ENCODE assay signal across 8 cellular contexts in the genomic region with DNA sequence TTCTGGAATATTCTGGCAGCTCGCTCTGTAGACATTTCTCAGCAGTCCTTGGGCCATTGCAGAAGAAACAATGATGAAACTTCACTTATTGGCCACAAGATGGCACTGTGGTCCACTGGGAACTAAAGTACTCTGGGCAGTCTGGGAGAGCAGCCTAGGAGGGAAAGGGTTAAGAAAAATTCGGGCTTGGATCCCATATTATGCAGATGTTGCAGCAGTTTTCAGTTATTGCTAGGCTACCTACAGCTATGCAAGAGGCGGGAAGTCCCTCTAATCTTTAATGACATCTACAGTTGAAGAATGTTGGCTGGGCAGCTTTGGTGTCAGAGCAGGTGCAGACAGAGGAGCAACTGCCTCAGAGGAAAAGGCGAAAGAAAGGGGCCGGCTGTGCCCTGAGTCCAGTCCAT.
DNase-seq lines count a peak whose midpoint lies in the region; ATAC-seq and TF ChIP-seq lines count a peak whose summit lies in the region.

No MANE protein-coding gene starts in this region.

- peaks cover 7% of the 10 kb centered on the region for H3K4me1 ChIP-seq in psoas muscle

- in situ Hi-C loops in GM13976 (cut with MboI; ENCODE audit: low sequenced_read_pairs, unreplicated experiment) = no loop called here

- DNase-seq in BJ (ENCODE audit: low read depth) (peak; percentile 41), GM13976 (ENCODE audit: low spot score) (peak; percentile 50), MV-4-11 (lab: John Stamatoyannopoulos, UW) (peak; percentile 75), WERI-Rb-1 (peak; percentile 36), glomerular endothelial cell (ENCODE audit: extremely low read depth, low read depth, low spot score) (peak; percentile 42), psoas muscle (no peak), NCI-H226 (no peak)

- H3K4me3 ChIP-seq in BJ (ENCODE audit: low read depth, low read length) (no peak overlapping the region), WERI-Rb-1 (ENCODE audit: low read depth, low read length) (no peak overlapping the region), psoas muscle (no peak overlapping the region)

- H3K27me3 ChIP-seq in BJ (ENCODE audit: control insufficient read depth, insufficient read depth, low read length) (no peaks in the 10 kb centered on the region), WERI-Rb-1 (ENCODE audit: insufficient read depth, low read depth, severe bottlenecking) (no peaks in the 10 kb centered on the region), psoas muscle (ENCODE audit: insufficient read depth in 3 of 3, low read length in 2 of 3) (no peaks in the 10 kb centered on the region)

- H3K36me3 ChIP-seq in BJ (ENCODE audit: control insufficient read depth, insufficient read depth, low read length) = no peaks in the 10 kb centered on the region
- H3K36me3 ChIP-seq in WERI-Rb-1 = no peaks in the 10 kb centered on the region
- H3K36me3 ChIP-seq in psoas muscle (ENCODE audit: insufficient read depth in 1 of 2, low read depth in 1 of 2) = no peaks in the 10 kb centered on the region

- intact Hi-C loops in psoas muscle (cut with DNase I) = no loop called here

- H3K9me3 ChIP-seq in WERI-Rb-1 (ENCODE audit: severe bottlenecking) = no peaks in the 10 kb centered on the region
- H3K9me3 ChIP-seq in psoas muscle = no peaks in the 10 kb centered on the region

- POLR2A ChIA-PET in BJ (lab: Charles Lee) = interaction anchor here (0.6 kb wide), 1 partner anchor 328 kb away, joined by 4 read pairs; no protein-coding TSS in a partner anchor

- ATAC-seq in HG02642 (IDR thresholded peaks at IDR 0.05; ENCODE audit: poor library complexity, unreplicated experiment) (peak; percentile 79), psoas muscle (peak; percentile 75 to 90 (median 82))

- peak; percentile 75 for TF ChIP-seq CTCF in BJ (IDR thresholded peaks at IDR 0.05; ENCODE audit: insufficient read depth, low read depth, low read length)
- TF ChIP-seq CTCF in GM13976 (IDR thresholded peaks at IDR 0.05; ENCODE audit: borderline replicate concordance, control extremely low read depth, extremely low read depth, insufficient read depth, missing control alignments) = peak; percentile 71
- TF ChIP-seq CTCF in WERI-Rb-1 (IDR thresholded peaks at IDR 0.05; ENCODE audit: low read depth, low read length) = peak; percentile 59
- peak; percentile 66 for TF ChIP-seq CTCF in psoas muscle (IDR thresholded peaks at IDR 0.05)

- H3K27ac ChIP-seq in WERI-Rb-1 = no peak overlapping the region
- H3K27ac ChIP-seq in psoas muscle = no peak overlapping the region

- CTCF ChIA-PET in BJ (lab: Yijun Ruan, JAX) = interaction anchor here (0.8 to 27.7 kb wide), 37 partner anchors 9 to 542 kb away, joined by 3 to 641 read pairs (median 5); no protein-coding TSS in a partner anchor

- 5% methylated on average over 5 of the region's 5 CpGs for WGBS in psoas muscle, 3 donors

Comparison
In these comparisons a context has a peak if more than half of its experiments do, and no peak if none do; other contexts are left out.
1. DNase-seq: peak in BJ (single experiment), GM13976 (single experiment), MV-4-11 (single experiment), WERI-Rb-1 (single experiment) and glomerular endothelial cell (single experiment); none in psoas muscle (0 of 2) and NCI-H226 (single experiment).
2. Peak in every context shown above with its lines, with median percentiles within 50 percentile points of each other: CTCF ChIP-seq.